ENCODE assay signal across 8 cellular contexts in genomic region chr11:8964324-8965320, GRCh38. TPM values are rescaled to one million over a fixed set of nuclear protein-coding genes. Genes with fewer than 3 reads are reported as not detected.
A peak's percentile ranks its signal among the peaks of the same experiment; 100 is the strongest.
DNase-seq lines count a peak whose midpoint lies in the region; ATAC-seq and TF ChIP-seq lines count a peak whose summit lies in the region.

Gene TMEM9B (minus strand): TSS chr11:8964442. CDS start chr11:8964313, 129 bp downstream.

- H3K36me3 ChIP-seq in HUES6 (ENCODE audit: control insufficient read depth, insufficient read depth, low read length): no peaks in the 10 kb centered on the region; the same call in 1 of the 2 replicates
- no peaks in the 10 kb centered on the region for H3K36me3 ChIP-seq in muscle layer of colon (ENCODE audit: insufficient read depth, low read length)

- H3K9ac ChIP-seq in HUES6 (ENCODE audit: low read length): peak within 1 kb of the TSS; percentile 84
- H3K9ac ChIP-seq in muscle layer of colon (ENCODE audit: low read length): peak within 1 kb of the TSS; percentile 74

- no peaks in the 10 kb centered on the region for H3K9me3 ChIP-seq in HUES6 (ENCODE audit: control insufficient read depth, insufficient read depth, low read depth, low read length)
- H3K9me3 ChIP-seq in muscle layer of colon (ENCODE audit: low read length): no peaks in the 10 kb centered on the region

- H3K4me3 ChIP-seq in HUES6 (ENCODE audit: low read depth, low read length) (peak within 1 kb of the TSS; percentile 89), muscle layer of colon (ENCODE audit: low read depth in 1 of 2, low read length in 2 of 2) (peak within 1 kb of the TSS; percentile 82 to 96)

- peak; percentile 77 for DNase-seq in DMS153 (lab: John Stamatoyannopoulos, UW)
- DNase-seq in activated T-cell treated with anti-CD3 and anti-CD28 coated beads, Interleukin-2, amount 50 U/mL, for 48 hours: peak; percentile 91 to 93
- peak; percentile 43 to 52 for DNase-seq in stimulated activated CD8-positive, alpha-beta memory T cell treated with anti-CD3 and anti-CD28 coated beads, Interleukin-7, amount 100 ng/mL, for 1 hour (ENCODE audit: low read depth in 2 of 2)

- peak; percentile 75 for ATAC-seq in GM21447 (IDR thresholded peaks at IDR 0.05; ENCODE audit: unreplicated experiment)
- peak; percentile 95 for ATAC-seq in esophagus mucosa

- H3K27me3 ChIP-seq in HUES6 (ENCODE audit: control insufficient read depth, insufficient read depth, low read length) (no peaks in the 10 kb centered on the region), muscle layer of colon (ENCODE audit: control insufficient read depth in 1 of 2, insufficient read depth in 2 of 2, low read length in 2 of 2) (no peaks in the 10 kb centered on the region)

- H3K4me1 ChIP-seq in HUES6 (ENCODE audit: control insufficient read depth, insufficient read depth, low read length): peaks cover 6% of the 10 kb centered on the region; the same call in 1 of the 2 replicates
- H3K4me1 ChIP-seq in muscle layer of colon (ENCODE audit: insufficient read depth, low read length): peaks cover 23% of the 10 kb centered on the region

- H3K27ac ChIP-seq in HUES6 (ENCODE audit: low read depth, low read length): peak within 1 kb of the TSS; percentile 76; the same call in 1 of the 2 replicates
- H3K27ac ChIP-seq in muscle layer of colon (ENCODE audit: low read depth, low read length): peak within 1 kb of the TSS; percentile 95

TF ChIP-seq in PFSK-1, 5 proteins besides CTCF, POLR2A, EP300 and RAD21:
- TF ChIP-seq POLR2AphosphoS5 (IDR thresholded peaks at IDR 0.05; ENCODE audit: low read depth, low read length) (peak; percentile 98), FOXP2 (optimal IDR thresholded peaks at IDR 0.05; ENCODE audit: borderline replicate concordance, extremely low read depth, extremely low read length, insufficient read depth) (peak; percentile 21), REST (IDR thresholded peaks at IDR 0.05; ENCODE audit: insufficient read depth in 1 of 2, low read depth in 2 of 2, low read length in 2 of 2) (no peak), TAF1 (IDR thresholded peaks at IDR 0.05; ENCODE audit: borderline replicate concordance, insufficient read depth, low read length) (peak; percentile 55; the same call in 1 of the 2 replicates)

RNA-seq across cellular contexts. Expression of gene TMEM9B, which starts in this region (rescaled TPM):
- polyA plus RNA-seq in PFSK-1 (2012; ENCODE audit: insufficient read length, low read depth): 9.1 TPM
- total RNA-seq in esophagus mucosa: 41.8 TPM

Comparison
In these comparisons a context has a peak if more than half of its experiments do, and no peak if none do; other contexts are left out.
1. Peak in every context shown above with its lines: DNase-seq, ATAC-seq, H3K4me3 ChIP-seq and H3K27ac ChIP-seq.